Comparison of ENCODE assay signal across 16 cellular contexts in genomic region chr12:13177896-13178295, GRCh38. TPM values are rescaled to one million over a fixed set of nuclear protein-coding genes. Genes with fewer than 3 reads are reported as not detected.
DNase-seq lines count a peak whose midpoint lies in the region; ATAC-seq, FAIRE-seq and TF ChIP-seq lines count a peak whose summit lies in the region.
"Had no signal": no experiment of that assay in that cellular context is flagged by ENCODE, and none has a peak within 500 bp of the region (broad histone marks: within the 10 kb centered on the region; RNA-seq: fewer than 3 reads in every experiment).

No MANE protein-coding gene starts in this region.

- peak overlapping the region; percentile 4 for H3K27ac Mint-ChIP-seq in stimulated activated naive CD8-positive, alpha-beta T cell treated with anti-CD3 and anti-CD28 coated beads, Interleukin-15, Interleukin-2, amounts not matched to agents 100 ng/mL and 50 ng/mL, for 24 hours
- H3K27ac Mint-ChIP-seq in stimulated activated naive CD8-positive, alpha-beta T cell treated with anti-CD3 and anti-CD28 coated beads, Interleukin-15, amount 100 ng/mL, for 72 hours, result no peak overlapping the region
- peak overlapping the region in 2 of 3 experiments; percentile 81 to 99 for H3K27ac Mint-ChIP-seq in nephron

- no peaks in the 10 kb centered on the region for H4K20me1 ChIP-seq in H1 (replicated peaks in 1 of 2; ENCODE audit: control insufficient read depth in 1 of 2, insufficient read depth in 2 of 2, low read length in 2 of 2)

- CTCF ChIA-PET in H1 (lab: Charles Lee; ENCODE audit: partially characterized antibody), result interaction anchor here (0.5 to 2.7 kb wide), 9 partner anchors 10 to 75 kb away, joined by 3 to 12 read pairs (median 3); partner anchors contain the start of gene GSG1

- no peaks in the 10 kb centered on the region for H3K9me3 ChIP-seq in H1 (ENCODE audit: insufficient read depth in 2 of 2, low read depth in 1 of 2, low read length in 1 of 2)

- no peak overlapping the region for H2BK20ac ChIP-seq in H1 (ENCODE audit: low read length)

- TF ChIP-seq CTCF in H1 (IDR thresholded peaks at IDR 0.05; ENCODE audit: control extremely low read depth in 1 of 3, insufficient read depth in 1 of 3, low read depth in 1 of 3, low read length in 3 of 3) (no peak), nephron (IDR thresholded peaks at IDR 0.05; ENCODE audit: unreplicated experiment in 3 of 3) (no peak)

- no peaks in the 10 kb centered on the region for H3K36me3 ChIP-seq in H1 (ENCODE audit: control insufficient read depth in 2 of 4, insufficient read depth in 4 of 4, low read length in 3 of 4)

- no peak overlapping the region for H3K9ac ChIP-seq in H1 (replicated peaks in 1 of 4; ENCODE audit: extremely low read depth in 1 of 4, low read depth in 3 of 4, low read length in 3 of 4)

- no peak overlapping the region for H3K18ac ChIP-seq in H1 (ENCODE audit: extremely low read depth, low read length)

- no peak overlapping the region for H2AFZ ChIP-seq in H1 (ENCODE audit: low read length)

- no peak overlapping the region for H2AK5ac ChIP-seq in H1 (ENCODE audit: low read depth, low read length)

- no peak for ATAC-seq in stimulated activated naive CD8-positive, alpha-beta T cell treated with anti-CD3 and anti-CD28 coated beads, Interleukin-15, amount 100 ng/mL, for 72 hours
- ATAC-seq in left lobe of liver, result no peak

- no peak overlapping the region for H3K4me3 ChIP-seq in H1 (ENCODE audit: extremely low read depth in 1 of 4, insufficient read depth in 2 of 4, low read depth in 3 of 4, low read length in 4 of 4)

- no peaks in the 10 kb centered on the region for H3K36me3 Mint-ChIP-seq in stimulated activated naive CD8-positive, alpha-beta T cell treated with anti-CD3 and anti-CD28 coated beads, Interleukin-15, Interleukin-2, amounts not matched to agents 100 ng/mL and 50 ng/mL, for 24 hours (ENCODE audit: low read depth)
- no peaks in the 10 kb centered on the region for H3K36me3 Mint-ChIP-seq in nephron (ENCODE audit: low read depth)

- H2BK5ac ChIP-seq in H1 (ENCODE audit: low read depth, low read length), result no peak overlapping the region

- H3K14ac ChIP-seq in H1 (ENCODE audit: insufficient read length), result no peak overlapping the region

- no peaks in the 10 kb centered on the region for H3K23me2 ChIP-seq in H1 (ENCODE audit: low read depth, low read length)

- no peak for DNase-seq in stimulated activated naive CD8-positive, alpha-beta T cell treated with anti-CD3 and anti-CD28 coated beads, Interleukin-15, amount 100 ng/mL, for 72 hours
- DNase-seq in H1 (ENCODE audit: low read depth in 1 of 2, low spot score in 2 of 2) (peak in 1 of 2 experiments; percentile 3), left lobe of liver (ENCODE audit: low spot score) (no peak), ureter (ENCODE audit: low spot score) (no peak), MV-4-11 (lab: John Stamatoyannopoulos, UW) (no peak)
- DNase-seq: C1 segment of cervical spinal cord, DMS79 treated with DMSO at 0.1 percent for 48 hours, H9, NCI-H1436, NCI-H2029, NCI-H2171, NCI-H446, NCI-H69 had no signal

- H3K56ac ChIP-seq in H1 (replicated peaks; ENCODE audit: insufficient read length, low read depth, low read length), result no peak overlapping the region

- TF ChIP-seq EP300 in H1 (IDR thresholded peaks at IDR 0.05; ENCODE audit: borderline replicate concordance in 1 of 2, low read depth in 2 of 2, low read length in 2 of 2), result no peak

- peak overlapping the region; percentile 18; the same call in 1 of the 2 replicates for H4K8ac ChIP-seq in H1 (ENCODE audit: extremely low read depth, insufficient read depth, low read length)

- H2BK12ac ChIP-seq in H1 (ENCODE audit: low read depth, low read length), result peak overlapping the region; percentile 45; the same call in 1 of the 2 replicates

- H3K4me2 ChIP-seq in H1 (ENCODE audit: insufficient read depth in 1 of 2, low read depth in 2 of 2, low read length in 2 of 2), result no peak overlapping the region

- peaks cover 34% of the 10 kb centered on the region for H3K4me1 Mint-ChIP-seq in stimulated activated naive CD8-positive, alpha-beta T cell treated with anti-CD3 and anti-CD28 coated beads, Interleukin-15, Interleukin-2, amounts not matched to agents 100 ng/mL and 50 ng/mL, for 24 hours (ENCODE audit: low read depth)
- H3K4me1 Mint-ChIP-seq in stimulated activated naive CD8-positive, alpha-beta T cell treated with anti-CD3 and anti-CD28 coated beads, Interleukin-15, amount 100 ng/mL, for 72 hours, result peaks cover 39% of the 10 kb centered on the region
- H3K4me1 Mint-ChIP-seq in nephron, result peaks cover 74% of the 10 kb centered on the region

- TF ChIP-seq RAD21 in H1 (IDR thresholded peaks at IDR 0.05 in 1 of 2, conservative IDR thresholded peaks at IDR 0.05 in 1 of 2; ENCODE audit: low read depth in 2 of 2, low read length in 2 of 2), result no peak

- H3K4me1 ChIP-seq in H1 (replicated peaks in 1 of 4; ENCODE audit: control insufficient read depth in 3 of 4, insufficient read depth in 4 of 4, low read length in 3 of 4), result peaks cover 2 to 11% (median 8%) of the 10 kb centered on the region in 4 experiments

- no peaks in the 10 kb centered on the region for H3K9me3 Mint-ChIP-seq in stimulated activated naive CD8-positive, alpha-beta T cell treated with anti-CD3 and anti-CD28 coated beads, Interleukin-15, Interleukin-2, amounts not matched to agents 100 ng/mL and 50 ng/mL, for 24 hours
- H3K9me3 Mint-ChIP-seq in stimulated activated naive CD8-positive, alpha-beta T cell treated with anti-CD3 and anti-CD28 coated beads, Interleukin-15, amount 100 ng/mL, for 72 hours, result no peaks in the 10 kb centered on the region
- H3K9me3 Mint-ChIP-seq in nephron, result no peaks in the 10 kb centered on the region
- H3K9me3 Mint-ChIP-seq: H9 had no signal

- TF ChIP-seq POLR2A in H1 (IDR thresholded peaks at IDR 0.05; ENCODE audit: control extremely low read depth in 1 of 2, low read depth in 2 of 2, low read length in 2 of 2), result no peak

- H3K27me3 Mint-ChIP-seq in stimulated activated naive CD8-positive, alpha-beta T cell treated with anti-CD3 and anti-CD28 coated beads, Interleukin-15, Interleukin-2, amounts not matched to agents 100 ng/mL and 50 ng/mL, for 24 hours, result peaks cover 9% of the 10 kb centered on the region
- H3K27me3 Mint-ChIP-seq in stimulated activated naive CD8-positive, alpha-beta T cell treated with anti-CD3 and anti-CD28 coated beads, Interleukin-15, amount 100 ng/mL, for 72 hours, result peaks cover 20% of the 10 kb centered on the region
- peaks cover 7% of the 10 kb centered on the region for H3K27me3 Mint-ChIP-seq in nephron (ENCODE audit: low read depth)

- no peak overlapping the region for H3K23ac ChIP-seq in H1 (ENCODE audit: insufficient read length)

- H2BK120ac ChIP-seq in H1 (replicated peaks; ENCODE audit: low read depth, low read length), result no peak overlapping the region

- H4K91ac ChIP-seq in H1 (replicated peaks; ENCODE audit: insufficient read length, low read length), result no peak overlapping the region

- no peaks in the 10 kb centered on the region; a peak in 1 of 7 replicates for H3K27me3 ChIP-seq in H1 (replicated peaks in 1 of 4; ENCODE audit: control insufficient read depth in 3 of 4, extremely low read depth in 1 of 4, insufficient read depth in 3 of 4, low read length in 3 of 4)

- no peak overlapping the region for H3K4me3 Mint-ChIP-seq in stimulated activated naive CD8-positive, alpha-beta T cell treated with anti-CD3 and anti-CD28 coated beads, Interleukin-15, Interleukin-2, amounts not matched to agents 100 ng/mL and 50 ng/mL, for 24 hours
- no peak overlapping the region for H3K4me3 Mint-ChIP-seq in stimulated activated naive CD8-positive, alpha-beta T cell treated with anti-CD3 and anti-CD28 coated beads, Interleukin-15, amount 100 ng/mL, for 72 hours
- H3K4me3 Mint-ChIP-seq in nephron, result peak overlapping the region in 1 of 3 experiments; percentile 5
- H3K4me3 Mint-ChIP-seq: H9 had no signal

- no peak overlapping the region for H4K5ac ChIP-seq in H1 (ENCODE audit: insufficient read length, low read depth, low read length)

- H3K4ac ChIP-seq in H1 (replicated peaks; ENCODE audit: insufficient read length, low read depth, low read length), result no peak overlapping the region

- 89% methylated on average over 5 of the region's 5 CpGs; no CpG with 5 or more reads in 1 of the 2 experiments for WGBS in H1 (ENCODE audit: extremely low coverage in 1 of 2, insufficient coverage in 1 of 2, insufficient read length in 1 of 2, insufficient replicate concordance in 2 of 2, low coverage in 1 of 2, low lambda C conversion rate in 2 of 2, missing lambda C conversion rate in 1 of 2), 2 experiments

- no peak for FAIRE-seq in H1 (lab: Jason Lieb, UNC)
- FAIRE-seq: A204.1 had no signal

- H3K79me2 ChIP-seq in H1 (ENCODE audit: control insufficient read depth in 1 of 2, insufficient read depth in 2 of 2, low read length in 2 of 2), result no peaks in the 10 kb centered on the region

- no peaks in the 10 kb centered on the region for H3K79me1 ChIP-seq in H1 (ENCODE audit: low read depth, low read length)

- no peak overlapping the region for H2BK15ac ChIP-seq in H1 (ENCODE audit: low read length)

- no peak overlapping the region for H3K27ac ChIP-seq in H1 (ENCODE audit: low read depth, low read length)

- POLR2A ChIA-PET in H1 (lab: Charles Lee; ENCODE audit: partially characterized antibody), result no interaction called here

TF ChIP-seq in H1, 55 proteins besides CTCF, POLR2A, EP300 and RAD21:
- TF ChIP-seq NRF1 (IDR thresholded peaks at IDR 0.05; ENCODE audit: low read depth, low read length) (no peak), GTF2F1 (IDR thresholded peaks at IDR 0.05; ENCODE audit: borderline replicate concordance, low read depth, low read length) (no peak)

RNA-seq across cellular contexts. Expression of gene EMP1, which starts 18.6 kb away (rescaled TPM):
- total RNA-seq in H1 (2021; fragmentation: NEBNext Ultra II Directional; extraction: Animal tissue kit (Norgen Biotek cat#: 25700)), result 0.57 and 0.65 TPM in 2 replicates
- 0.17 and 0.53 TPM in 2 replicates for polyA plus RNA-seq in H1 (2011; rRNA removed)
- polyA plus RNA-seq in H1 (2011; cell fraction: cytosol; rRNA removed), result 0.21 TPM
- polyA plus RNA-seq in H1 (2011; cell fraction: nucleus; rRNA removed), result 0.94 TPM
- polyA plus RNA-seq in H1 (2012, experiment 1 of 2), result 0.25 to 0.76 TPM (median 0.59 TPM) in 4 replicates
- polyA plus RNA-seq in H1 (2012, experiment 2 of 2), result 0.03 TPM
- 0.24 TPM for polyA plus RNA-seq in H1 (2013, experiment 1 of 2)
- polyA plus RNA-seq in H1 (2013, experiment 2 of 2), result 0.46 TPM
- 1.3 and 1.4 TPM in 2 replicates for polyA minus RNA-seq in H1 (2011; rRNA and poly(A)+ RNA removed)
- 3.7 TPM for polyA minus RNA-seq in H1 (2011; cell fraction: cytosol; rRNA and poly(A)+ RNA removed)
- polyA minus RNA-seq in H1 (2011; cell fraction: nucleus; rRNA and poly(A)+ RNA removed), result 0.50 TPM
- total RNA-seq in left lobe of liver (11.6 TPM), ureter (193 TPM)

Comparison
In these comparisons a context has a peak if more than half of its experiments do, and no peak if none do; other contexts are left out.
1. H3K27ac Mint-ChIP-seq: peak in stimulated activated naive CD8-positive, alpha-beta T cell treated with anti-CD3 and anti-CD28 coated beads, Interleukin-15, Interleukin-2, amounts not matched to agents 100 ng/mL and 50 ng/mL, for 24 hours (single experiment) and nephron (2 of 3); none in stimulated activated naive CD8-positive, alpha-beta T cell treated with anti-CD3 and anti-CD28 coated beads, Interleukin-15, amount 100 ng/mL, for 72 hours (0 of 2).
2. RNA of gene EMP1, which starts 18.6 kb away (total RNA-seq): 193 TPM in ureter (single experiment); 11.6 TPM in left lobe of liver (single experiment) and 0.57 to 0.65 TPM in H1; every median in the first group is over 10 times any median in the second.